25 cellular contexts compared by ENCODE assay signal in the genomic region with DNA sequence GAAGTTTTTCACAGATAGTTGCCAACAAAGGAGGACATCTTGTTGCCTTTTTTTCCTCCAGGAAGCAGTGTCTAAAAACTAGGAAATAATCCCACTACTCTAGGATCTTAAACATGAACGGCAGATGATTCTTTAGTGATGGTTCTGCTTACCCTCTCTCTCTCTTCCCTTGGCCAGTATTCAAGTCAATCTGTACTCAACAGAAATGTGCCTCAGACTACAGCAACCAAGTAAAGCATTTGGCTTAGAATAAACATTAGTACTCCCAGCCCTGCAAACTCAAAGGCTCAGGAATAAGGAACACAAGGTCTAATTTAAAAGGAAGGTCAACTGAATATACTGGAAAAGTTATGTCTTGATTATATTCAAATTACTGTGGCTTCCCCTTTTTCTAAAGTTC. TPM values are rescaled to one million over a fixed set of nuclear protein-coding genes. Genes with fewer than 3 reads are reported as not detected.
DNase-seq lines count a peak whose midpoint lies in the region; ATAC-seq and TF ChIP-seq lines count a peak whose summit lies in the region.
"Had no signal": no experiment of that assay in that cellular context is flagged by ENCODE, and none has a peak within 500 bp of the region (broad histone marks: within the 10 kb centered on the region; RNA-seq: fewer than 3 reads in every experiment).

No MANE protein-coding gene starts in this region.

- peak overlapping the region in 1 of 5 experiments; percentile 13 for H3K4me3 Mint-ChIP-seq in brain
- H3K4me3 Mint-ChIP-seq: activated CD4-positive, alpha-beta memory T cell treated with anti-CD3 and anti-CD28 coated beads, Interleukin-2, amount 10 ng/mL, durations not matched to agents 7 days and 5 days; activated naive CD8-positive, alpha-beta T cell; CD8-positive, alpha-beta T cell had no signal

- no peaks in the 10 kb centered on the region for H3K9me3 ChIP-seq in sigmoid colon

- H3K9me3 Mint-ChIP-seq in brain: no peaks in the 10 kb centered on the region
- H3K9me3 Mint-ChIP-seq: activated CD4-positive, alpha-beta memory T cell treated with anti-CD3 and anti-CD28 coated beads, Interleukin-2, amount 10 ng/mL, durations not matched to agents 7 days and 5 days; CD8-positive, alpha-beta T cell had no signal

- peaks cover 3% of the 10 kb centered on the region for H3K27me3 Mint-ChIP-seq in brain
- H3K27me3 Mint-ChIP-seq: activated CD4-positive, alpha-beta memory T cell treated with anti-CD3 and anti-CD28 coated beads, Interleukin-2, amount 10 ng/mL, durations not matched to agents 7 days and 5 days; activated naive CD8-positive, alpha-beta T cell had no signal

- H3K4me1 Mint-ChIP-seq in brain: peaks cover 90% of the 10 kb centered on the region

- H3K36me3 ChIP-seq in sigmoid colon: no peaks in the 10 kb centered on the region

- ATAC-seq in HG03097 (IDR thresholded peaks at IDR 0.05; ENCODE audit: low FRiP score, unreplicated experiment): no peak
- ATAC-seq: CD8-positive, alpha-beta T cell had no signal

- H3K4me3 ChIP-seq in sigmoid colon: no peak overlapping the region
- H3K4me3 ChIP-seq: SK-N-MC had no signal

- WGBS in sigmoid colon, 2 donors: 39 to 60% methylated on average over 1 of the region's 1 CpG

- no peak for TF ChIP-seq EP300 in sigmoid colon (IDR thresholded peaks at IDR 0.05)

- H3K27ac Mint-ChIP-seq in brain: peak overlapping the region in 4 of 5 experiments; percentile 1 to 42 (median 30)
- H3K27ac Mint-ChIP-seq: activated CD4-positive, alpha-beta memory T cell treated with anti-CD3 and anti-CD28 coated beads, Interleukin-2, amount 10 ng/mL, durations not matched to agents 7 days and 5 days; activated naive CD8-positive, alpha-beta T cell; CD8-positive, alpha-beta T cell had no signal

- TF ChIP-seq CTCF in brain (conservative IDR thresholded peaks at IDR 0.05) (no peak), sigmoid colon (IDR thresholded peaks at IDR 0.05) (no peak)

- no peaks in the 10 kb centered on the region for H3K27me3 ChIP-seq in sigmoid colon

- no peaks in the 10 kb centered on the region for H3K36me3 Mint-ChIP-seq in brain
- H3K36me3 Mint-ChIP-seq: activated naive CD8-positive, alpha-beta T cell; CD8-positive, alpha-beta T cell had no signal

- peak overlapping the region; percentile 41 to 100 (median 74) for H3K27ac ChIP-seq in sigmoid colon
- H3K27ac ChIP-seq: 22Rv1, SK-N-MC had no signal

- DNase-seq in NCI-H1092 treated with DMSO at 0.1 percent for 48 hours (lab: John Stamatoyannopoulos, UW) (peak; percentile 2), NCI-H1092 (lab: John Stamatoyannopoulos, UW) (no peak), iris pigment epithelial cell (ENCODE audit: low read depth) (peak; percentile 51), sigmoid colon (no peak), DMS153 treated with DMSO at 0.1 percent for 48 hours (lab: John Stamatoyannopoulos, UW; ENCODE audit: unreplicated experiment) (no peak), GM03348 (ENCODE audit: low spot score) (no peak)
- DNase-seq: activated CD4-positive, alpha-beta memory T cell treated with anti-CD3 and anti-CD28 coated beads, Interleukin-2, amount 10 ng/mL, durations not matched to agents 7 days and 5 days; activated CD4-positive, CD25-positive, alpha-beta regulatory T cell treated with anti-CD3 and anti-CD28 coated beads, Interleukin-2, amount 50 U/mL, for 72 hours; anterior cingulate cortex; caudate nucleus; CD8-positive, alpha-beta T cell; dermis blood vessel endothelial cell; DMS 273 treated with DMSO at 0.1 percent for 48 hours; H7; KBM-7; NCI-H2081 treated with DMSO at 0.1 percent for 48 hours; NCI-H345; NCI-H748 treated with DMSO at 0.1 percent for 48 hours; RPMI8226; stimulated activated naive CD4-positive, alpha-beta T cell treated with Interleukin-2 at 50 U/mL for 16 hours had no signal

- no peak for TF ChIP-seq POLR2A in sigmoid colon (IDR thresholded peaks at IDR 0.05)

- intact Hi-C loops in sigmoid colon (cut with DNase I): no loop called here

- H3K4me1 ChIP-seq in sigmoid colon: peaks cover 0 to 100% (median 95%) of the 10 kb centered on the region in 4 donors

RNA-seq across cellular contexts. Expression of gene NPTN, which starts 8.7 kb away (rescaled TPM):
- polyA plus RNA-seq in brain (ENCODE audit: insufficient read depth, low read depth, low replicate concordance) (102 TPM), sigmoid colon (10 to 100 TPM; 40.8 to 98.6 (median 42.5) TPM)
- 100 to 1,000 TPM; 216 to 320 (median 299) TPM for total RNA-seq in sigmoid colon

RNA-seq across cellular contexts. Expression of gene CD276, which starts 59.7 kb away (rescaled TPM):
- polyA plus RNA-seq in brain (ENCODE audit: insufficient read depth, low read depth, low replicate concordance) (94.2 TPM), sigmoid colon (10 to 100 TPM; 15.7 to 38.6 (median 16.8) TPM)
- total RNA-seq in sigmoid colon: 10 to 100 TPM; 20.4 to 59.8 (median 36.7) TPM
- total RNA-seq: CD8-positive, alpha-beta T cell had no signal

Comparison
In these comparisons a context has a peak if more than half of its experiments do, and no peak if none do; other contexts are left out.
1. DNase-seq: peak in NCI-H1092 treated with DMSO at 0.1 percent for 48 hours (single experiment) and iris pigment epithelial cell (single experiment); none in NCI-H1092 (single experiment), sigmoid colon (single experiment), DMS153 treated with DMSO at 0.1 percent for 48 hours (single experiment) and GM03348 (single experiment).